Comparison of ENCODE assay signal across 13 cellular contexts in genomic region chr5:173926359-173926758, GRCh38. TPM values are rescaled to one million over a fixed set of nuclear protein-coding genes. Genes with fewer than 3 reads are reported as not detected.
DNase-seq lines count a peak whose midpoint lies in the region; ATAC-seq and TF ChIP-seq lines count a peak whose summit lies in the region.
"Had no signal": no experiment of that assay in that cellular context is flagged by ENCODE, and none has a peak within 500 bp of the region (broad histone marks: within the 10 kb centered on the region; RNA-seq: fewer than 3 reads in every experiment).

No MANE protein-coding gene starts in this region.

- H3K27ac Mint-ChIP-seq in HFFc6 (0 out of 2 replicates have a peak overlapping the region, but pooled peaks have one; percentile 19), glutamatergic neuron (ENCODE audit: unreplicated experiment) (no peak overlapping the region)
- H3K27ac Mint-ChIP-seq: nephron progenitor cell had no signal

- H3K9ac ChIP-seq in rectal smooth muscle tissue (ENCODE audit: low read length): no peak overlapping the region

- DNase-seq in HFFc6 (peak; percentile 48), ascending aorta (ENCODE audit: low spot score in 2 of 2) (peak; percentile 16 to 72), glutamatergic neuron (no peak), upper lobe of right lung (no peak), NCI-H2107 (lab: John Stamatoyannopoulos, UW) (no peak)
- DNase-seq in activated naive CD4-positive, alpha-beta T cell (lab: John Stamatoyannopoulos, UW): no peak
- DNase-seq: activated T-cell treated with anti-CD3 and anti-CD28 coated beads, Interleukin-2, amount 50 U/mL, for 48 hours; nephron progenitor cell; stimulated activated naive CD4-positive, alpha-beta T cell; WERI-Rb-1 had no signal

- no peaks in the 10 kb centered on the region for H3K36me3 ChIP-seq in ascending aorta
- H3K36me3 ChIP-seq in rectal smooth muscle tissue (ENCODE audit: control insufficient read depth, insufficient read depth, low read length): no peaks in the 10 kb centered on the region
- H3K36me3 ChIP-seq in upper lobe of right lung: no peaks in the 10 kb centered on the region
- H3K36me3 ChIP-seq: WERI-Rb-1 had no signal

- H3K9me3 ChIP-seq in ascending aorta (no peaks in the 10 kb centered on the region), upper lobe of right lung (no peaks in the 10 kb centered on the region)

- no peak overlapping the region for H3K4me3 ChIP-seq in ascending aorta
- no peak overlapping the region for H3K4me3 ChIP-seq in rectal smooth muscle tissue (ENCODE audit: low read length)
- no peak overlapping the region for H3K4me3 ChIP-seq in upper lobe of right lung

- H3K36me3 Mint-ChIP-seq in HFFc6 (ENCODE audit: low read depth) (no peaks in the 10 kb centered on the region), glutamatergic neuron (ENCODE audit: unreplicated experiment) (no peaks in the 10 kb centered on the region)

- H3K27me3 ChIP-seq in ascending aorta (no peaks in the 10 kb centered on the region), rectal smooth muscle tissue (ENCODE audit: control insufficient read depth, insufficient read depth, low read length) (no peaks in the 10 kb centered on the region), upper lobe of right lung (no peaks in the 10 kb centered on the region)

- H3K27ac ChIP-seq in ascending aorta (peak overlapping the region; percentile 22 to 81), rectal smooth muscle tissue (ENCODE audit: low read depth, low read length) (peak overlapping the region; percentile 40), upper lobe of right lung (no peak overlapping the region)
- H3K27ac ChIP-seq: RWPE1, WERI-Rb-1 had no signal

- no peaks in the 10 kb centered on the region for H3K27me3 Mint-ChIP-seq in HFFc6 (ENCODE audit: insufficient read depth)
- no peaks in the 10 kb centered on the region for H3K27me3 Mint-ChIP-seq in glutamatergic neuron (ENCODE audit: unreplicated experiment)

- TF ChIP-seq CTCF in HFFc6 (IDR thresholded peaks at IDR 0.05) (no peak), ascending aorta (IDR thresholded peaks at IDR 0.05) (no peak), glutamatergic neuron (IDR thresholded peaks at IDR 0.05; ENCODE audit: partially characterized antibody, unreplicated experiment) (no peak), upper lobe of right lung (IDR thresholded peaks at IDR 0.05) (no peak)

- H3K4me1 ChIP-seq in ascending aorta (peaks cover 11 to 51% of the 10 kb centered on the region in 2 donors), rectal smooth muscle tissue (ENCODE audit: control insufficient read depth, insufficient read depth, low read length) (peaks cover 30% of the 10 kb centered on the region), upper lobe of right lung (peaks cover 46% of the 10 kb centered on the region)

- H3K4me1 Mint-ChIP-seq in HFFc6 (ENCODE audit: low read depth): peaks cover 62% of the 10 kb centered on the region
- peaks cover 24% of the 10 kb centered on the region for H3K4me1 Mint-ChIP-seq in glutamatergic neuron (ENCODE audit: low read depth, unreplicated experiment)

- H3K4me3 Mint-ChIP-seq in HFFc6 (peak overlapping the region; percentile 35; the same call in 1 of the 2 replicates), glutamatergic neuron (ENCODE audit: unreplicated experiment) (peak overlapping the region; percentile 26)
- H3K4me3 Mint-ChIP-seq: nephron progenitor cell had no signal

- intact Hi-C loops in ascending aorta (cut with DNase I): loop anchor here (5.0 to 10.0 kb wide), 2 partner anchors 309 to 452 kb away; partner anchors contain the start of gene BOD1
- intact Hi-C loops in upper lobe of right lung (cut with DNase I): no loop called here

- ATAC-seq in GM18519 (IDR thresholded peaks at IDR 0.05; ENCODE audit: low FRiP score, unreplicated experiment) (no peak), upper lobe of right lung (no peak)

- H3K9me3 Mint-ChIP-seq in HFFc6 (no peaks in the 10 kb centered on the region), glutamatergic neuron (ENCODE audit: unreplicated experiment) (no peaks in the 10 kb centered on the region)
- H3K9me3 Mint-ChIP-seq: nephron progenitor cell had no signal

RNA-seq across cellular contexts. Expression of gene CPEB4, which starts 38.2 kb away (rescaled TPM):
- 10 to 100 TPM; 19.5 to 25.9 (median 22.3) TPM for total RNA-seq in HFFc6 (2021; fragmentation: NEBNext Ultra II Directional; extraction: Animal tissue kit (Norgen Biotek cat#: 25700))
- 37.4 TPM for total RNA-seq in ascending aorta
- total RNA-seq in glutamatergic neuron (ENCODE audit: unreplicated experiment): 104 TPM
- total RNA-seq in upper lobe of right lung: 62.4 TPM

Comparison
In these comparisons a context has a peak if more than half of its experiments do, and no peak if none do; other contexts are left out.
1. DNase-seq: peak in HFFc6 (single experiment) and ascending aorta (2 of 2); none in glutamatergic neuron (single experiment), upper lobe of right lung (single experiment), NCI-H2107 (single experiment) and activated naive CD4-positive, alpha-beta T cell (0 of 4).